In the genomic region with DNA sequence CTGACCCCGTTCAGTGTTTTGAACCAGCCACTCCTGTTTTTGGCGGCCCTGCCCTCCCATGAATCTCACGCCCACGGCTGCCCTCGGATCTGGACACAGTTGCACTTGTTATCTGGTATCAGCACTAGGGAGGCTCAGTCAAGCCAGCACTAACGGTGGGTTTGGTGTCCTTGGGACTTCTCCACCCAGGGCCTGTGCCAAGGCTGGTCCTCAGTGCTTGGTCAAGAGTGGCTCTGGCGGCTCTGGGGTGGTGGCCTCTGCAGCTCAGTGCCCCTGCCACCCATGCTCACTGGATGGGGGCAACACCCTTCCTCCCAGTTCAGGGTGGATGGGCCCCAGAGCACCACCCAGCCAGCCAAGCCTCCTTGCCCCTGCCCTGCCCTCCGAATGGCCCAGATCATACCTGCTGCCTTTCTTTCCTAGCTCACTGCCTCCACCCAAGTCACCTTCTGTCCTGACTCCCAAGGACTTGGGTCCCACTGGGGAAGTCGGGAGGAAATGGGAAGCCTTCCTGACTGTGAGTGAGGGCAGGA, we compare ENCODE assay signal across 12 cellular contexts.
"Had no signal": no experiment of that assay in that cellular context is flagged by ENCODE, and none has a peak within 500 bp of the region (broad histone marks: within the 10 kb centered on the region; RNA-seq: fewer than 3 reads in every experiment).

No MANE protein-coding gene starts in this region.

- H3K4me3 Mint-ChIP-seq: activated B cell treated with CpG ODN at 0.5 μM for 24 hours; activated CD4-positive, alpha-beta T cell treated with anti-CD3 and anti-CD28 coated beads, Interleukin-2, amount 10 ng/mL, durations not matched to agents 24 days and 14 days had no signal

- H3K4me3 ChIP-seq: dorsolateral prefrontal cortex, ovary, SJSA1, skin epidermis, tibial nerve had no signal

- H3K9me3 ChIP-seq: ovary, SJSA1 had no signal

- H3K36me3 Mint-ChIP-seq: natural killer cell had no signal

- H3K27ac Mint-ChIP-seq: activated B cell treated with CpG ODN at 0.5 μM for 24 hours; activated CD4-positive, alpha-beta T cell treated with anti-CD3 and anti-CD28 coated beads, Interleukin-2, amount 10 ng/mL, durations not matched to agents 24 days and 14 days; natural killer cell had no signal

- H3K36me3 ChIP-seq: ovary, SJSA1, tibial nerve had no signal

- H3K27ac ChIP-seq: dorsolateral prefrontal cortex, ovary, SJSA1, skin epidermis, tibial nerve had no signal

- DNase-seq: activated B cell treated with CpG ODN at 0.5 μM for 24 hours; activated CD4-positive, alpha-beta T cell treated with anti-CD3 and anti-CD28 coated beads, Interleukin-2, amount 10 ng/mL, durations not matched to agents 24 days and 14 days; activated naive CD4-positive, alpha-beta T cell treated with anti-CD3 and anti-CD28 coated beads, Interleukin-2, amount 50 U/mL, for 16 hours; amygdala; mammary epithelial cell; natural killer cell; T1000 had no signal

- H3K9me3 Mint-ChIP-seq: activated B cell treated with CpG ODN at 0.5 μM for 24 hours, natural killer cell had no signal

- H3K27me3 ChIP-seq: dorsolateral prefrontal cortex, ovary, SJSA1, tibial nerve had no signal
